ENCODE assay signal across 1 cellular context in the genomic region with DNA sequence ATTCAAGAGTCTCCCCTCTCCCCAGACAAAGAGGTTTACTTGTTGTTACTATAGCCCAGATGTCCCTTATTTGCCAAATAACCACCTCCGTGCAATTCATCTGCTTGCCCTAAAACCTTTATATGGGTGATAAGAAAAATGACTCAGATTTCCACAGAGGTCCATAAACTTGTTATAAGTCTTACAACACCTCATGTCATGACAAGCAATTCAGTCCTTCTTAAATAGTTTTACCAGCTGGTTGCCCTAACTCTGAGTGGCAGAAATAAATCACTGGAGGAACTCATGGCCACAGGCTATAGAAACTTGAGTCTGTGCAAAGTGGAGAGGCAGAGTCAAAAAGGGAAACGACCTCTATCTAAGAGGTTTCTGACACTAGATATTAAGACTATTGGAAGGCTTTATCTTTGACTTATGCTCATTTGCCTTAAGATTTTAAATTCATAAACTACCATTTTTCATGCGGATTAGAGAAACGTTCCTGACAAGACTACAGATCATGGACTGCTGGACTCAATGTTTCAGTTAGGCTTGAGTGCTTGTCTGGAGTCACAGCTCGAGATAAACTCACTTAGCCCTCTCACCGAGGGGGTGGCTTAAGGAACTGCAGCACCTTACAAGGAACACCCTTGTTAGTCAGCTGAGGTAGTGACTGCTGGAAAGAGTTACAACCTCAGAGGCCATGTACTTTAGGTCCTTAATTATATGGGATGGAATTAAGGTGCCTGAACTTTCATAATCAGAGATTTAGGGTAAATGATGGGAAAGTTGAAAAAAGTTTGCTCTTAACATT.
TF ChIP-seq lines count a peak whose summit lies in the region.

No MANE protein-coding gene starts in this region.

TF ChIP-seq in HEK293, 187 proteins besides CTCF, POLR2A, EP300 and RAD21 (continued from another document and continues in another):
- TF ChIP-seq, protein P1, sequence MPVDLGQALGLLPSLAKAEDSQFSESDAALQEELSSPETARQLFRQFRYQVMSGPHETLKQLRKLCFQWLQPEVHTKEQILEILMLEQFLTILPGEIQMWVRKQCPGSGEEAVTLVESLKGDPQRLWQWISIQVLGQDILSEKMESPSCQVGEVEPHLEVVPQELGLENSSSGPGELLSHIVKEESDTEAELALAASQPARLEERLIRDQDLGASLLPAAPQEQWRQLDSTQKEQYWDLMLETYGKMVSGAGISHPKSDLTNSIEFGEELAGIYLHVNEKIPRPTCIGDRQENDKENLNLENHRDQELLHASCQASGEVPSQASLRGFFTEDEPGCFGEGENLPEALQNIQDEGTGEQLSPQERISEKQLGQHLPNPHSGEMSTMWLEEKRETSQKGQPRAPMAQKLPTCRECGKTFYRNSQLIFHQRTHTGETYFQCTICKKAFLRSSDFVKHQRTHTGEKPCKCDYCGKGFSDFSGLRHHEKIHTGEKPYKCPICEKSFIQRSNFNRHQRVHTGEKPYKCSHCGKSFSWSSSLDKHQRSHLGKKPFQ (tag by site-specific recombination; IDR thresholded peaks at IDR 0.05), result peak; percentile 58; the same call in 1 of the 2 replicates
- no peak for TF ChIP-seq ZNF530 (tag by site-specific recombination; IDR thresholded peaks at IDR 0.05; ENCODE audit: low read depth)
- no peak for TF ChIP-seq ZNF394 (tag by site-specific recombination; IDR thresholded peaks at IDR 0.05; ENCODE audit: borderline replicate concordance)
- TF ChIP-seq, protein P2, sequence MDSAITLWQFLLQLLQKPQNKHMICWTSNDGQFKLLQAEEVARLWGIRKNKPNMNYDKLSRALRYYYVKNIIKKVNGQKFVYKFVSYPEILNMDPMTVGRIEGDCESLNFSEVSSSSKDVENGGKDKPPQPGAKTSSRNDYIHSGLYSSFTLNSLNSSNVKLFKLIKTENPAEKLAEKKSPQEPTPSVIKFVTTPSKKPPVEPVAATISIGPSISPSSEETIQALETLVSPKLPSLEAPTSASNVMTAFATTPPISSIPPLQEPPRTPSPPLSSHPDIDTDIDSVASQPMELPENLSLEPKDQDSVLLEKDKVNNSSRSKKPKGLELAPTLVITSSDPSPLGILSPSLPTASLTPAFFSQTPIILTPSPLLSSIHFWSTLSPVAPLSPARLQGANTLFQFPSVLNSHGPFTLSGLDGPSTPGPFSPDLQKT (IDR thresholded peaks at IDR 0.05; ENCODE audit: borderline replicate concordance, low read depth, low read length), result no peak
- TF ChIP-seq SALL2 (tag by site-specific recombination; IDR thresholded peaks at IDR 0.05; ENCODE audit: borderline replicate concordance), result no peak
- TF ChIP-seq ZNF48 (tag by site-specific recombination; IDR thresholded peaks at IDR 0.05), result no peak
- TF ChIP-seq, protein P3, sequence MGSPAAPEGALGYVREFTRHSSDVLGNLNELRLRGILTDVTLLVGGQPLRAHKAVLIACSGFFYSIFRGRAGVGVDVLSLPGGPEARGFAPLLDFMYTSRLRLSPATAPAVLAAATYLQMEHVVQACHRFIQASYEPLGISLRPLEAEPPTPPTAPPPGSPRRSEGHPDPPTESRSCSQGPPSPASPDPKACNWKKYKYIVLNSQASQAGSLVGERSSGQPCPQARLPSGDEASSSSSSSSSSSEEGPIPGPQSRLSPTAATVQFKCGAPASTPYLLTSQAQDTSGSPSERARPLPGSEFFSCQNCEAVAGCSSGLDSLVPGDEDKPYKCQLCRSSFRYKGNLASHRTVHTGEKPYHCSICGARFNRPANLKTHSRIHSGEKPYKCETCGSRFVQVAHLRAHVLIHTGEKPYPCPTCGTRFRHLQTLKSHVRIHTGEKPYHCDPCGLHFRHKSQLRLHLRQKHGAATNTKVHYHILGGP (tag by site-specific recombination; IDR thresholded peaks at IDR 0.05), result no peak
- TF ChIP-seq ZNF211 (tag by site-specific recombination; IDR thresholded peaks at IDR 0.05; ENCODE audit: low read depth), result no peak
- no peak for TF ChIP-seq ZNF610 (tag by site-specific recombination; IDR thresholded peaks at IDR 0.05; ENCODE audit: borderline replicate concordance)
- TF ChIP-seq, protein P4, sequence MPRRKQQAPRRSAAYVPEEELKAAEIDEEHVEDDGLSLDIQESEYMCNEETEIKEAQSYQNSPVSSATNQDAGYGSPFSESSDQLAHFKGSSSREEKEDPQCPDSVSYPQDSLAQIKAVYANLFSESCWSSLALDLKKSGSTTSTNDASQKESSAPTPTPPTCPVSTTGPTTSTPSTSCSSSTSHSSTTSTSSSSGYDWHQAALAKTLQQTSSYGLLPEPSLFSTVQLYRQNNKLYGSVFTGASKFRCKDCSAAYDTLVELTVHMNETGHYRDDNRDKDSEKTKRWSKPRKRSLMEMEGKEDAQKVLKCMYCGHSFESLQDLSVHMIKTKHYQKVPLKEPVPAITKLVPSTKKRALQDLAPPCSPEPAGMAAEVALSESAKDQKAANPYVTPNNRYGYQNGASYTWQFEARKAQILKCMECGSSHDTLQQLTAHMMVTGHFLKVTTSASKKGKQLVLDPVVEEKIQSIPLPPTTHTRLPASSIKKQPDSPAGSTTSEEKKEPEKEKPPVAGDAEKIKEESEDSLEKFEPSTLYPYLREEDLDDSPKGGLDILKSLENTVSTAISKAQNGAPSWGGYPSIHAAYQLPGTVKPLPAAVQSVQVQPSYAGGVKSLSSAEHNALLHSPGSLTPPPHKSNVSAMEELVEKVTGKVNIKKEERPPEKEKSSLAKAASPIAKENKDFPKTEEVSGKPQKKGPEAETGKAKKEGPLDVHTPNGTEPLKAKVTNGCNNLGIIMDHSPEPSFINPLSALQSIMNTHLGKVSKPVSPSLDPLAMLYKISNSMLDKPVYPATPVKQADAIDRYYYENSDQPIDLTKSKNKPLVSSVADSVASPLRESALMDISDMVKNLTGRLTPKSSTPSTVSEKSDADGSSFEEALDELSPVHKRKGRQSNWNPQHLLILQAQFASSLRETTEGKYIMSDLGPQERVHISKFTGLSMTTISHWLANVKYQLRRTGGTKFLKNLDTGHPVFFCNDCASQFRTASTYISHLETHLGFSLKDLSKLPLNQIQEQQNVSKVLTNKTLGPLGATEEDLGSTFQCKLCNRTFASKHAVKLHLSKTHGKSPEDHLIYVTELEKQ (tag by site-specific recombination; IDR thresholded peaks at IDR 0.05; ENCODE audit: borderline replicate concordance), result no peak; the same call in 1 of the 2 replicates
- no peak for TF ChIP-seq ZNF830 (tag by site-specific recombination; IDR thresholded peaks at IDR 0.05; ENCODE audit: low read depth)
- no peak for TF ChIP-seq ZNF596 (tag by site-specific recombination; IDR thresholded peaks at IDR 0.05)
- TF ChIP-seq MYNN (tag by site-specific recombination; IDR thresholded peaks at IDR 0.05; ENCODE audit: borderline replicate concordance), result no peak
- TF ChIP-seq, protein P5, sequence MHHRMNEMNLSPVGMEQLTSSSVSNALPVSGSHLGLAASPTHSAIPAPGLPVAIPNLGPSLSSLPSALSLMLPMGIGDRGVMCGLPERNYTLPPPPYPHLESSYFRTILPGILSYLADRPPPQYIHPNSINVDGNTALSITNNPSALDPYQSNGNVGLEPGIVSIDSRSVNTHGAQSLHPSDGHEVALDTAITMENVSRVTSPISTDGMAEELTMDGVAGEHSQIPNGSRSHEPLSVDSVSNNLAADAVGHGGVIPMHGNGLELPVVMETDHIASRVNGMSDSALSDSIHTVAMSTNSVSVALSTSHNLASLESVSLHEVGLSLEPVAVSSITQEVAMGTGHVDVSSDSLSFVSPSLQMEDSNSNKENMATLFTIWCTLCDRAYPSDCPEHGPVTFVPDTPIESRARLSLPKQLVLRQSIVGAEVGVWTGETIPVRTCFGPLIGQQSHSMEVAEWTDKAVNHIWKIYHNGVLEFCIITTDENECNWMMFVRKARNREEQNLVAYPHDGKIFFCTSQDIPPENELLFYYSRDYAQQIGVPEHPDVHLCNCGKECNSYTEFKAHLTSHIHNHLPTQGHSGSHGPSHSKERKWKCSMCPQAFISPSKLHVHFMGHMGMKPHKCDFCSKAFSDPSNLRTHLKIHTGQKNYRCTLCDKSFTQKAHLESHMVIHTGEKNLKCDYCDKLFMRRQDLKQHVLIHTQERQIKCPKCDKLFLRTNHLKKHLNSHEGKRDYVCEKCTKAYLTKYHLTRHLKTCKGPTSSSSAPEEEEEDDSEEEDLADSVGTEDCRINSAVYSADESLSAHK (tag by site-specific recombination; IDR thresholded peaks at IDR 0.05), result peak; percentile 82
- no peak for TF ChIP-seq ZNF473 (tag by site-specific recombination; IDR thresholded peaks at IDR 0.05)
- no peak for TF ChIP-seq ZNF600 (tag by site-specific recombination; IDR thresholded peaks at IDR 0.05)
- TF ChIP-seq ZNF843 (tag by site-specific recombination; IDR thresholded peaks at IDR 0.05), result peak; percentile 94
- TF ChIP-seq, protein P6, sequence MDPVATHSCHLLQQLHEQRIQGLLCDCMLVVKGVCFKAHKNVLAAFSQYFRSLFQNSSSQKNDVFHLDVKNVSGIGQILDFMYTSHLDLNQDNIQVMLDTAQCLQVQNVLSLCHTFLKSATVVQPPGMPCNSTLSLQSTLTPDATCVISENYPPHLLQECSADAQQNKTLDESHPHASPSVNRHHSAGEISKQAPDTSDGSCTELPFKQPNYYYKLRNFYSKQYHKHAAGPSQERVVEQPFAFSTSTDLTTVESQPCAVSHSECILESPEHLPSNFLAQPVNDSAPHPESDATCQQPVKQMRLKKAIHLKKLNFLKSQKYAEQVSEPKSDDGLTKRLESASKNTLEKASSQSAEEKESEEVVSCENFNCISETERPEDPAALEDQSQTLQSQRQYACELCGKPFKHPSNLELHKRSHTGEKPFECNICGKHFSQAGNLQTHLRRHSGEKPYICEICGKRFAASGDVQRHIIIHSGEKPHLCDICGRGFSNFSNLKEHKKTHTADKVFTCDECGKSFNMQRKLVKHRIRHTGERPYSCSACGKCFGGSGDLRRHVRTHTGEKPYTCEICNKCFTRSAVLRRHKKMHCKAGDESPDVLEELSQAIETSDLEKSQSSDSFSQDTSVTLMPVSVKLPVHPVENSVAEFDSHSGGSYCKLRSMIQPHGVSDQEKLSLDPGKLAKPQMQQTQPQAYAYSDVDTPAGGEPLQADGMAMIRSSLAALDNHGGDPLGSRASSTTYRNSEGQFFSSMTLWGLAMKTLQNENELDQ (tag by site-specific recombination; IDR thresholded peaks at IDR 0.05; ENCODE audit: low read depth), result no peak
- TF ChIP-seq, protein P7, sequence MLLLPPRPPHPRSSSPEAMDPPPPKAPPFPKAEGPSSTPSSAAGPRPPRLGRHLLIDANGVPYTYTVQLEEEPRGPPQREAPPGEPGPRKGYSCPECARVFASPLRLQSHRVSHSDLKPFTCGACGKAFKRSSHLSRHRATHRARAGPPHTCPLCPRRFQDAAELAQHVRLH (tag by site-specific recombination; IDR thresholded peaks at IDR 0.05), result peak; percentile 65; the same call in 1 of the 2 replicates
- no peak for TF ChIP-seq BCL11B (tag by site-specific recombination; IDR thresholded peaks at IDR 0.05; ENCODE audit: low read depth)
- no peak for TF ChIP-seq ZFP37 (tag by site-specific recombination; IDR thresholded peaks at IDR 0.05)
- TF ChIP-seq ZNF221 (tag by site-specific recombination; IDR thresholded peaks at IDR 0.05; ENCODE audit: borderline replicate concordance), result no peak
- TF ChIP-seq, protein P8, sequence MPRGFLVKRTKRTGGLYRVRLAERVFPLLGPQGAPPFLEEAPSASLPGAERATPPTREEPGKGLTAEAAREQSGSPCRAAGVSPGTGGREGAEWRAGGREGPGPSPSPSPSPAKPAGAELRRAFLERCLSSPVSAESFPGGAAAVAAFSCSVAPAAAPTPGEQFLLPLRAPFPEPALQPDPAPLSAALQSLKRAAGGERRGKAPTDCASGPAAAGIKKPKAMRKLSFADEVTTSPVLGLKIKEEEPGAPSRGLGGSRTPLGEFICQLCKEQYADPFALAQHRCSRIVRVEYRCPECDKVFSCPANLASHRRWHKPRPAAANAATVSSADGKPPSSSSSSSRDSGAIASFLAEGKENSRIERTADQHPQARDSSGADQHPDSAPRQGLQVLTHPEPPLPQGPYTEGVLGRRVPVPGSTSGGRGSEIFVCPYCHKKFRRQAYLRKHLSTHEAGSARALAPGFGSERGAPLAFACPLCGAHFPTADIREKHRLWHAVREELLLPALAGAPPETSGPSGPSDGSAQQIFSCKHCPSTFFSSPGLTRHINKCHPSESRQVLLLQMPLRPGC (tag by site-specific recombination; IDR thresholded peaks at IDR 0.05), result no peak
- TF ChIP-seq, protein P9, sequence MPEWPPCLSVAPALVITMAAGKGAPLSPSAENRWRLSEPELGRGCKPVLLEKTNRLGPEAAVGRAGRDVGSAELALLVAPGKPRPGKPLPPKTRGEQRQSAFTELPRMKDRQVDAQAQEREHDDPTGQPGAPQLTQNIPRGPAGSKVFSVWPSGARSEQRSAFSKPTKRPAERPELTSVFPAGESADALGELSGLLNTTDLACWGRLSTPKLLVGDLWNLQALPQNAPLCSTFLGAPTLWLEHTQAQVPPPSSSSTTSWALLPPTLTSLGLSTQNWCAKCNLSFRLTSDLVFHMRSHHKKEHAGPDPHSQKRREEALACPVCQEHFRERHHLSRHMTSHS (tag by site-specific recombination; IDR thresholded peaks at IDR 0.05), result peak; percentile 45; the same call in 1 of the 2 replicates
- TF ChIP-seq ZNF121 (tag by site-specific recombination; IDR thresholded peaks at IDR 0.05), result no peak
- TF ChIP-seq ZNF423 (tag by site-specific recombination; IDR thresholded peaks at IDR 0.05), result no peak
- TF ChIP-seq ZNF707 (tag by site-specific recombination; IDR thresholded peaks at IDR 0.05), result no peak
- TF ChIP-seq, protein P10, sequence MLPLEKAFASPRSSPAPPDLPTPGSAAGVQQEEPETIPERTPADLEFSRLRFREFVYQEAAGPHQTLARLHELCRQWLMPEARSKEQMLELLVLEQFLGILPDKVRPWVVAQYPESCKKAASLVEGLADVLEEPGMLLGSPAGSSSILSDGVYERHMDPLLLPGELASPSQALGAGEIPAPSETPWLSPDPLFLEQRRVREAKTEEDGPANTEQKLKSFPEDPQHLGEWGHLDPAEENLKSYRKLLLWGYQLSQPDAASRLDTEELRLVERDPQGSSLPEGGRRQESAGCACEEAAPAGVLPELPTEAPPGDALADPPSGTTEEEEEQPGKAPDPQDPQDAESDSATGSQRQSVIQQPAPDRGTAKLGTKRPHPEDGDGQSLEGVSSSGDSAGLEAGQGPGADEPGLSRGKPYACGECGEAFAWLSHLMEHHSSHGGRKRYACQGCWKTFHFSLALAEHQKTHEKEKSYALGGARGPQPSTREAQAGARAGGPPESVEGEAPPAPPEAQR (tag by site-specific recombination; IDR thresholded peaks at IDR 0.05), result no peak
- TF ChIP-seq ZBTB8A (tag by site-specific recombination; IDR thresholded peaks at IDR 0.05), result peak; percentile 55
- TF ChIP-seq ZNF302 (tag by site-specific recombination; IDR thresholded peaks at IDR 0.05; ENCODE audit: low read depth), result no peak
- no peak for TF ChIP-seq ZNF174 (tag by site-specific recombination; IDR thresholded peaks at IDR 0.05)
- no peak for TF ChIP-seq ZNF248 (tag by site-specific recombination; IDR thresholded peaks at IDR 0.05)
- TF ChIP-seq ZNF175 (tag by site-specific recombination; IDR thresholded peaks at IDR 0.05), result no peak
- TF ChIP-seq HOXC10 (CRISPR knock-in tag; IDR thresholded peaks at IDR 0.05), result no peak
- no peak for TF ChIP-seq TCF7L2 (IDR thresholded peaks at IDR 0.05; ENCODE audit: borderline replicate concordance, low read depth, low read length)
- TF ChIP-seq ZBTB21 (tag by site-specific recombination; IDR thresholded peaks at IDR 0.05), result no peak
